ENCODE assay signal across 40 cellular contexts in genomic region chr11:130679247-130679646, GRCh38.
"Had no signal": no experiment of that assay in that cellular context is flagged by ENCODE, and none has a peak within 500 bp of the region (broad histone marks: within the 10 kb centered on the region; RNA-seq: fewer than 3 reads in every experiment).

No MANE protein-coding gene starts in this region.

- H3K36me3 ChIP-seq: adrenal gland, ascending aorta, brain microvascular endothelial cell, breast epithelium, cardiac muscle cell had no signal

- H3K27ac ChIP-seq: adrenal gland, ascending aorta, body of pancreas, brain microvascular endothelial cell, breast epithelium had no signal

- H3K27me3 ChIP-seq: adrenal gland, ascending aorta, body of pancreas, brain microvascular endothelial cell, breast epithelium, cardiac muscle cell had no signal

- H3K36me3 Mint-ChIP-seq: activated naive CD4-positive, alpha-beta T cell treated with anti-CD3 and anti-CD28 coated beads, Interleukin-2, amount 10 ng/mL, durations not matched to agents 7 days and 5 days; activated naive CD8-positive, alpha-beta T cell; activated naive CD8-positive, alpha-beta T cell treated with anti-CD3 and anti-CD28 coated beads for 36 hours; activated naive CD8-positive, alpha-beta T cell treated with anti-CD3 and anti-CD28 coated beads, Interleukin-2, amount 10 ng/mL, durations not matched to agents 7 days and 5 days had no signal

- H3K4me3 ChIP-seq: adrenal gland, ascending aorta, body of pancreas, breast epithelium, cardiac muscle cell had no signal

- DNase-seq: activated effector memory CD4-positive, alpha-beta T cell treated with anti-CD3 and anti-CD28 coated beads, Interleukin-2, amount 50 U/mL, for 16 hours; activated effector memory CD4-positive, alpha-beta T cell treated with Interleukin-2 at 50 U/mL for 16 hours; activated gamma-delta T cell; activated gamma-delta T cell treated with Interleukin-2 at 50 U/mL for 16 hours; activated naive CD4-positive, alpha-beta T cell; activated naive CD4-positive, alpha-beta T cell treated with anti-CD3 and anti-CD28 coated beads for 36 hours; activated naive CD4-positive, alpha-beta T cell treated with anti-CD3 and anti-CD28 coated beads, Interleukin-2, amount 10 ng/mL, durations not matched to agents 7 days and 5 days; activated naive CD4-positive, alpha-beta T cell treated with anti-CD3 and anti-CD28 coated beads, Interleukin-2, amount 50 U/mL, for 16 hours; activated naive CD4-positive, alpha-beta T cell treated with Interleukin-2 at 50 U/mL for 16 hours; activated naive CD8-positive, alpha-beta T cell treated with anti-CD3 and anti-CD28 coated beads for 36 hours; activated naive CD8-positive, alpha-beta T cell treated with anti-CD3 and anti-CD28 coated beads, Interleukin-2, amount 10 ng/mL, durations not matched to agents 7 days and 5 days; activated naive CD8-positive, alpha-beta T cell treated with anti-CD3 and anti-CD28 coated beads, Interleukin-2, amount 50 U/mL, for 24 hours; activated T-cell treated with anti-CD3 and anti-CD28 coated beads, Interleukin-2, amount 50 U/mL, for 1 hour; activated T-cell treated with anti-CD3 and anti-CD28 coated beads, Interleukin-2, amount 50 U/mL, for 24 hours; activated T-cell treated with anti-CD3 and anti-CD28 coated beads, Interleukin-2, amount 50 U/mL, for 4 hours; activated T-cell treated with anti-CD3 and anti-CD28 coated beads, Interleukin-2, amount 50 U/mL, for 48 hours; activated T-cell treated with anti-CD3 and anti-CD28 coated beads, Interleukin-2, amount 50 U/mL, for 72 hours; adrenal gland; amniotic stem cell; amygdala; anterior cingulate cortex; aorta; body of pancreas; brain microvascular endothelial cell; caudate nucleus; central memory CD4-positive, alpha-beta T cell; cerebellar nuclear complex had no signal

- H3K4me1 ChIP-seq: adrenal gland, breast epithelium had no signal

- H3K27ac Mint-ChIP-seq: activated naive CD4-positive, alpha-beta T cell treated with anti-CD3 and anti-CD28 coated beads for 36 hours; activated naive CD4-positive, alpha-beta T cell treated with anti-CD3 and anti-CD28 coated beads, Interleukin-2, amount 10 ng/mL, durations not matched to agents 7 days and 5 days; activated naive CD4-positive, alpha-beta T cell treated with anti-CD3 and anti-CD28 coated beads, Interleukin-2, amount 50 U/mL, for 24 hours; activated naive CD4-positive, alpha-beta T cell treated with anti-CD3 and anti-CD28 coated beads, Interleukin-2, amount 50 U/mL, for 72 hours; activated naive CD8-positive, alpha-beta T cell; activated naive CD8-positive, alpha-beta T cell treated with anti-CD3 and anti-CD28 coated beads for 36 hours; activated naive CD8-positive, alpha-beta T cell treated with anti-CD3 and anti-CD28 coated beads, Interleukin-2, amount 10 ng/mL, durations not matched to agents 7 days and 5 days; activated naive CD8-positive, alpha-beta T cell treated with anti-CD3 and anti-CD28 coated beads, Interleukin-2, amount 50 U/mL, for 24 hours; activated T-cell treated with anti-CD3 and anti-CD28 coated beads, Interleukin-2, amount 50 U/mL, for 24 hours; activated T-cell treated with anti-CD3 and anti-CD28 coated beads, Interleukin-2, amount 50 U/mL, for 72 hours; activated T-helper 1 cell treated with anti-CD3 and anti-CD28 coated beads, Interleukin-12 subunit alpha, Interleukin-12 subunit beta, Interleukin-2, Interleukin-4 antibody, amounts not matched to agents 30 ng/mL and 10 ng/mL and 1 ng/mL, durations not matched to agents 14 hours and 24 hours and 36 hours; activated T-helper 17 cell treated with anti-CD3 and anti-CD28 coated beads, Interleukin-2, amount 50 U/mL, for 72 hours; activated T-helper 2 cell treated with anti-CD3 and anti-CD28 coated beads, Interferon-gamma antibody, Interleukin-2, Interleukin-4, amounts not matched to agents 10 μg/mL and 5 μg/mL and 100 μg/mL, durations not matched to agents 14 hours and 24 hours and 36 hours; brain had no signal

- H3K4me3 Mint-ChIP-seq: activated naive CD4-positive, alpha-beta T cell treated with anti-CD3 and anti-CD28 coated beads for 36 hours; activated naive CD4-positive, alpha-beta T cell treated with anti-CD3 and anti-CD28 coated beads, Interleukin-2, amount 10 ng/mL, durations not matched to agents 7 days and 5 days; activated naive CD4-positive, alpha-beta T cell treated with anti-CD3 and anti-CD28 coated beads, Interleukin-2, amount 50 U/mL, for 24 hours; activated naive CD8-positive, alpha-beta T cell; activated naive CD8-positive, alpha-beta T cell treated with anti-CD3 and anti-CD28 coated beads for 36 hours; activated naive CD8-positive, alpha-beta T cell treated with anti-CD3 and anti-CD28 coated beads, Interleukin-2, amount 10 ng/mL, durations not matched to agents 7 days and 5 days; activated naive CD8-positive, alpha-beta T cell treated with anti-CD3 and anti-CD28 coated beads, Interleukin-2, amount 50 U/mL, for 24 hours; activated T-cell treated with anti-CD3 and anti-CD28 coated beads, Interleukin-2, amount 50 U/mL, for 24 hours; activated T-cell treated with anti-CD3 and anti-CD28 coated beads, Interleukin-2, amount 50 U/mL, for 4 hours; activated T-cell treated with anti-CD3 and anti-CD28 coated beads, Interleukin-2, amount 50 U/mL, for 72 hours; activated T-helper 1 cell treated with anti-CD3 and anti-CD28 coated beads, Interleukin-12 subunit alpha, Interleukin-12 subunit beta, Interleukin-2, Interleukin-4 antibody, amounts not matched to agents 30 ng/mL and 10 ng/mL and 1 ng/mL, durations not matched to agents 14 hours and 24 hours and 36 hours; activated T-helper 17 cell treated with anti-CD3 and anti-CD28 coated beads, Interleukin-2, amount 50 U/mL, for 72 hours; brain; central memory CD8-positive, alpha-beta T cell had no signal

- H3K4me1 Mint-ChIP-seq: activated naive CD4-positive, alpha-beta T cell treated with anti-CD3 and anti-CD28 coated beads, Interleukin-2, amount 10 ng/mL, durations not matched to agents 7 days and 5 days; activated naive CD4-positive, alpha-beta T cell treated with anti-CD3 and anti-CD28 coated beads, Interleukin-2, amount 50 U/mL, for 24 hours; activated naive CD8-positive, alpha-beta T cell treated with anti-CD3 and anti-CD28 coated beads for 36 hours; activated naive CD8-positive, alpha-beta T cell treated with anti-CD3 and anti-CD28 coated beads, Interleukin-2, amount 10 ng/mL, durations not matched to agents 7 days and 5 days; activated naive CD8-positive, alpha-beta T cell treated with anti-CD3 and anti-CD28 coated beads, Interleukin-2, amount 50 U/mL, for 24 hours; activated T-helper 17 cell treated with anti-CD3 and anti-CD28 coated beads, Interleukin-2, amount 50 U/mL, for 72 hours; central memory CD8-positive, alpha-beta T cell had no signal

- FAIRE-seq: bronchial epithelial cell, colon had no signal
